ENCODE assay signal across 20 cellular contexts in genomic region chr10:74957199-74958084, GRCh38.
DNase-seq lines count a peak whose midpoint lies in the region; ATAC-seq and TF ChIP-seq lines count a peak whose summit lies in the region.
"Had no signal": no experiment of that assay in that cellular context is flagged by ENCODE, and none has a peak within 500 bp of the region (broad histone marks: within the 10 kb centered on the region; RNA-seq: fewer than 3 reads in every experiment).

No MANE protein-coding gene starts in this region.

- H3K27ac ChIP-seq in CD4-positive, alpha-beta T cell (ENCODE audit: low read depth, low read length) = no peak overlapping the region
- H3K27ac ChIP-seq in Karpas-422 (ENCODE audit: low read length) (no peak overlapping the region; the same call in 1 of the 2 replicates), right lobe of liver (peak overlapping the region in 1 of 3 donors; percentile 31)
- H3K27ac ChIP-seq: spleen, uterus had no signal

- H3K4me1 ChIP-seq in Karpas-422 (ENCODE audit: low read length) = peaks cover 17% of the 10 kb centered on the region
- peaks cover 0 to 21% (median 6%) of the 10 kb centered on the region in 4 donors for H3K4me1 ChIP-seq in right lobe of liver
- H3K4me1 ChIP-seq: spleen, uterus had no signal

- CTCF ChIA-PET in CD4-positive, alpha-beta T cell (lab: Charles Lee) = no interaction called here

- H3K9ac ChIP-seq in Karpas-422 (ENCODE audit: low read length) = no peak overlapping the region

- peaks cover 8% of the 10 kb centered on the region for H3K36me3 Mint-ChIP-seq in CD4-positive, alpha-beta T cell (ENCODE audit: low read depth)
- H3K36me3 Mint-ChIP-seq in central memory CD8-positive, alpha-beta T cell (ENCODE audit: insufficient read depth) = peaks cover 5% of the 10 kb centered on the region

- H3K79me2 ChIP-seq in Karpas-422 (ENCODE audit: low read length) = peaks cover 93% of the 10 kb centered on the region

- 24% methylated on average over 11 of the region's 11 CpGs for WGBS in right lobe of liver (ENCODE audit: insufficient coverage, low coverage, low lambda C conversion rate, missing lambda C conversion rate)

- H3K9me3 Mint-ChIP-seq in CD4-positive, alpha-beta T cell = no peaks in the 10 kb centered on the region
- no peaks in the 10 kb centered on the region for H3K9me3 Mint-ChIP-seq in central memory CD8-positive, alpha-beta T cell
- H3K9me3 Mint-ChIP-seq: T-cell had no signal

- H3K4me2 ChIP-seq in Karpas-422 (ENCODE audit: low read depth, low read length, poor library complexity, severe bottlenecking) = peak overlapping the region; percentile 21

- no peaks in the 10 kb centered on the region for H3K27me3 ChIP-seq in CD4-positive, alpha-beta T cell (ENCODE audit: control insufficient read depth, insufficient read depth, low read length)
- no peaks in the 10 kb centered on the region for H3K27me3 ChIP-seq in Karpas-422 (ENCODE audit: low read length)
- no peaks in the 10 kb centered on the region for H3K27me3 ChIP-seq in right lobe of liver
- H3K27me3 ChIP-seq: spleen, uterus had no signal

- no peak overlapping the region for H3K4me3 ChIP-seq in Karpas-422 (ENCODE audit: low read length)
- H3K4me3 ChIP-seq in right lobe of liver = peak overlapping the region in 2 of 3 donors; percentile 4 to 27
- H3K4me3 ChIP-seq: spleen, uterus had no signal

- no peak for TF ChIP-seq POLR2A in right lobe of liver (IDR thresholded peaks at IDR 0.05)

- H3K4me1 Mint-ChIP-seq in CD4-positive, alpha-beta T cell (ENCODE audit: low read depth) = peaks cover 65% of the 10 kb centered on the region
- H3K4me1 Mint-ChIP-seq in central memory CD8-positive, alpha-beta T cell = peaks cover 15% of the 10 kb centered on the region

- H3K9me2 ChIP-seq in Karpas-422 (replicated peaks; ENCODE audit: insufficient read depth, low read length) = no peaks in the 10 kb centered on the region

- intact Hi-C loops in CD4-positive, alpha-beta T cell (cut with DNase I, micrococcal nuclease) = no loop called here
- intact Hi-C loops in right lobe of liver (cut with DNase I) = no loop called here

- no peak overlapping the region for H3K4me3 Mint-ChIP-seq in CD4-positive, alpha-beta T cell
- no peak overlapping the region for H3K4me3 Mint-ChIP-seq in central memory CD8-positive, alpha-beta T cell
- H3K4me3 Mint-ChIP-seq: T-cell had no signal

- no peaks in the 10 kb centered on the region for H4K20me1 ChIP-seq in Karpas-422 (ENCODE audit: insufficient read depth, low read depth, low read length)

- H3K27me3 Mint-ChIP-seq in CD4-positive, alpha-beta T cell = no peaks in the 10 kb centered on the region
- no peaks in the 10 kb centered on the region for H3K27me3 Mint-ChIP-seq in central memory CD8-positive, alpha-beta T cell
- H3K27me3 Mint-ChIP-seq: T-cell had no signal

- no peak for DNase-seq in CD4-positive, alpha-beta T cell
- DNase-seq in Karpas-422 (no peak), right lobe of liver (no peak), NCI-H2107 treated with DMSO at 0.1 percent for 48 hours (lab: John Stamatoyannopoulos, UW; ENCODE audit: unreplicated experiment) (no peak), HuH-7 (ENCODE audit: low spot score) (no peak), NCI-H2081 treated with DMSO at 0.1 percent for 48 hours (lab: John Stamatoyannopoulos, UW) (no peak)
- no peak for DNase-seq in central memory CD8-positive, alpha-beta T cell (ENCODE audit: low spot score in 2 of 2)
- DNase-seq: activated CD4-positive, alpha-beta T cell treated with anti-CD3 and anti-CD28 coated beads, Interleukin-2, amount 50 U/mL, for 1 hour; activated CD8-positive, alpha-beta memory T cell treated with anti-CD3 and anti-CD28 coated beads, Interleukin-2, amount 50 U/mL, for 4 hours; activated effector memory CD4-positive, alpha-beta T cell treated with Interleukin-2 at 50 U/mL for 16 hours; amniotic stem cell; foreskin melanocyte; KG1; NCI-H2029; NCI-H510A; spleen; substantia nigra; T-cell; uterus had no signal

- H3K27ac Mint-ChIP-seq in CD4-positive, alpha-beta T cell = peak overlapping the region; percentile 54
- H3K27ac Mint-ChIP-seq in central memory CD8-positive, alpha-beta T cell (ENCODE audit: low read depth) = peak overlapping the region; percentile 38
- H3K27ac Mint-ChIP-seq: T-cell had no signal

- POLR2A ChIA-PET in CD4-positive, alpha-beta T cell (lab: Charles Lee) = interaction anchor here (0.8 kb wide), 1 partner anchor 13 kb away, joined by 3 read pairs; no protein-coding TSS in a partner anchor

- H3K36me3 ChIP-seq in Karpas-422 (ENCODE audit: insufficient read depth, low read length) (no peaks in the 10 kb centered on the region), right lobe of liver (no peaks in the 10 kb centered on the region)
- H3K36me3 ChIP-seq: uterus had no signal

- ATAC-seq in CD4-positive, alpha-beta T cell (ENCODE audit: poor library complexity) = no peak
- ATAC-seq in central memory CD8-positive, alpha-beta T cell (replicated peaks; ENCODE audit: extremely low read depth, poor library complexity, severe bottlenecking) = no peak
- peak; percentile 70 to 87 (median 82) for ATAC-seq in right lobe of liver
- ATAC-seq in HG03039 (IDR thresholded peaks at IDR 0.05; ENCODE audit: unreplicated experiment) = no peak
- ATAC-seq: T-cell had no signal

- TF ChIP-seq CTCF in CD4-positive, alpha-beta T cell (IDR thresholded peaks at IDR 0.05) = no peak
- no peak for TF ChIP-seq CTCF in right lobe of liver (IDR thresholded peaks at IDR 0.05)

- no peaks in the 10 kb centered on the region for H3K9me3 ChIP-seq in CD4-positive, alpha-beta T cell (ENCODE audit: control insufficient read depth, low read length)
- H3K9me3 ChIP-seq in Karpas-422 (ENCODE audit: low read length) = no peaks in the 10 kb centered on the region
- no peaks in the 10 kb centered on the region for H3K9me3 ChIP-seq in right lobe of liver
- H3K9me3 ChIP-seq: spleen, uterus had no signal

- H2AFZ ChIP-seq in Karpas-422 (ENCODE audit: low read length) = no peak overlapping the region

Comparison
In these comparisons a context has a peak if more than half of its experiments do, and no peak if none do; other contexts are left out.
1. ATAC-seq: peak in right lobe of liver (4 of 4); none in CD4-positive, alpha-beta T cell (single experiment), central memory CD8-positive, alpha-beta T cell (single experiment) and HG03039 (single experiment).